Comparison of ENCODE assay signal across 25 cellular contexts in the genomic region with DNA sequence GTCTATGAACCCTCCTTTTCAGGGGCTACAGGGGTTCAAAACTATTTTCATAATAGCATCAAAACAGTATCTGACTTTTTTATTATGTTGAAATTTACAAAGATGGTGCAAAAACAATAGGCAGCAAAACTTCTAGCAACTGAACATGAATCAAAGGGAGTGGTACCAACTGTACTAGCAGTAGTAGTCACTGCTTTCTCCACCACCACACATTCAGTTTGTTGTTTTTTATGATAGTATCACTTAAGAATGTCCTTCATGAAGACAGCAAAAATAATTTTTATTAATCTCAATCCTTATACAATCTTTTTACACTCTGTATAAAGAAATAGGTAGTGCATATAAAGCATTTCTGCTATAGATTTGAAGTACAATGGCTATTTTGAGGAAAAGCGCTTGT. TPM values are rescaled to one million over a fixed set of nuclear protein-coding genes. Genes with fewer than 3 reads are reported as not detected.
DNase-seq lines count a peak whose midpoint lies in the region; ATAC-seq and TF ChIP-seq lines count a peak whose summit lies in the region.
"Had no signal": no experiment of that assay in that cellular context is flagged by ENCODE, and none has a peak within 500 bp of the region (broad histone marks: within the 10 kb centered on the region; RNA-seq: fewer than 3 reads in every experiment).

No MANE protein-coding gene starts in this region.

- H3K27ac ChIP-seq in A673 (ENCODE audit: low read depth, low read length, poor library complexity, severe bottlenecking): no peak overlapping the region
- H3K27ac ChIP-seq: 22Rv1, hepatocyte, PC-9, psoas muscle, transverse colon had no signal

- H3K9me3 Mint-ChIP-seq in activated naive CD4-positive, alpha-beta T cell treated with anti-CD3 and anti-CD28 coated beads, Interleukin-2, amount 50 U/mL, for 24 hours: no peaks in the 10 kb centered on the region
- H3K9me3 Mint-ChIP-seq: activated T-cell treated with anti-CD3 and anti-CD28 coated beads, Interleukin-2, amount 50 U/mL, for 24 hours; CD4-positive, CD25-positive, alpha-beta regulatory T cell; memory B cell; natural killer cell; stimulated activated naive B cell treated with anti-CD40 and anti-IgM and Interleukin-4, amounts not matched to agents 10 μg/mL and 1 μg/mL and 100 μg/mL, for 72 hours had no signal

- H3K36me3 Mint-ChIP-seq in activated naive CD4-positive, alpha-beta T cell treated with anti-CD3 and anti-CD28 coated beads, Interleukin-2, amount 50 U/mL, for 24 hours: peaks cover 18% of the 10 kb centered on the region
- H3K36me3 Mint-ChIP-seq: natural killer cell had no signal

- H3K4me3 Mint-ChIP-seq in activated naive CD4-positive, alpha-beta T cell treated with anti-CD3 and anti-CD28 coated beads, Interleukin-2, amount 50 U/mL, for 24 hours: no peak overlapping the region
- H3K4me3 Mint-ChIP-seq: activated T-cell treated with anti-CD3 and anti-CD28 coated beads, Interleukin-2, amount 50 U/mL, for 24 hours; CD4-positive, CD25-positive, alpha-beta regulatory T cell; H9; memory B cell; natural killer cell; stimulated activated naive B cell treated with anti-CD40 and anti-IgM and Interleukin-4, amounts not matched to agents 10 μg/mL and 1 μg/mL and 100 μg/mL, for 72 hours had no signal

- H3K9me3 ChIP-seq in A673 (ENCODE audit: low read depth, low read length, poor library complexity, severe bottlenecking): no peaks in the 10 kb centered on the region
- H3K9me3 ChIP-seq: psoas muscle, transverse colon had no signal

- no peaks in the 10 kb centered on the region for H3K27me3 Mint-ChIP-seq in activated naive CD4-positive, alpha-beta T cell treated with anti-CD3 and anti-CD28 coated beads, Interleukin-2, amount 50 U/mL, for 24 hours
- H3K27me3 Mint-ChIP-seq: activated T-cell treated with anti-CD3 and anti-CD28 coated beads, Interleukin-2, amount 50 U/mL, for 24 hours; CD4-positive, CD25-positive, alpha-beta regulatory T cell; memory B cell; stimulated activated naive B cell treated with anti-CD40 and anti-IgM and Interleukin-4, amounts not matched to agents 10 μg/mL and 1 μg/mL and 100 μg/mL, for 72 hours had no signal

- peaks cover 15% of the 10 kb centered on the region for H3K4me1 Mint-ChIP-seq in activated naive CD4-positive, alpha-beta T cell treated with anti-CD3 and anti-CD28 coated beads, Interleukin-2, amount 50 U/mL, for 24 hours
- H3K4me1 Mint-ChIP-seq: stimulated activated naive B cell treated with anti-CD40 and anti-IgM and Interleukin-4, amounts not matched to agents 10 μg/mL and 1 μg/mL and 100 μg/mL, for 72 hours had no signal

- POLR2A ChIA-PET in A673 (lab: Charles Lee; ENCODE audit: low non-redundant PET): no interaction called here

- H3K4me1 ChIP-seq in A673 (ENCODE audit: insufficient read depth, low read length, poor library complexity, severe bottlenecking): no peaks in the 10 kb centered on the region
- H3K4me1 ChIP-seq: psoas muscle, transverse colon had no signal

- no peak for ATAC-seq in HG03175 (IDR thresholded peaks at IDR 0.05; ENCODE audit: unreplicated experiment)
- ATAC-seq: natural killer cell; psoas muscle; stimulated activated naive B cell treated with anti-CD40 and anti-IgM and Interleukin-4, amounts not matched to agents 10 μg/mL and 1 μg/mL and 100 μg/mL, for 72 hours had no signal

- peak; percentile 91 for TF ChIP-seq CTCF in subcutaneous adipose tissue (IDR thresholded peaks at IDR 0.05; ENCODE audit: low read depth)
- no peak for TF ChIP-seq CTCF in A673 (conservative IDR thresholded peaks at IDR 0.05; ENCODE audit: low read depth, low read length)

- no peak for DNase-seq in activated naive CD4-positive, alpha-beta T cell (lab: John Stamatoyannopoulos, UW)
- peak; percentile 66 for DNase-seq in amniotic epithelial cell (ENCODE audit: low read depth)
- DNase-seq in fibroblast of peridontal ligament (ENCODE audit: extremely low read depth): peak; percentile 13
- no peak for DNase-seq in A673 (ENCODE audit: low spot score)
- no peak for DNase-seq in activated T-cell treated with anti-CD3 and anti-CD28 coated beads, Interleukin-2, amount 50 U/mL, for 1 hour
- DNase-seq: activated CD4-positive, alpha-beta T cell treated with anti-CD3 and anti-CD28 coated beads, Interleukin-2, amount 50 U/mL, for 48 hours; activated T-cell treated with anti-CD3 and anti-CD28 coated beads, Interleukin-2, amount 50 U/mL, for 24 hours; CD4-positive, CD25-positive, alpha-beta regulatory T cell; DMS53; erythroblast; H9; Karpas-422; natural killer cell; NCI-H1105 treated with DMSO at 0.1 percent for 48 hours; NCI-H748 treated with DMSO at 0.1 percent for 48 hours; PC-9; psoas muscle; stimulated activated naive B cell treated with anti-CD40 and anti-IgM and Interleukin-4, amounts not matched to agents 10 μg/mL and 1 μg/mL and 100 μg/mL, for 72 hours; transverse colon had no signal

- CTCF ChIA-PET in A673 (lab: Charles Lee): no interaction called here

- no peak overlapping the region for H3K4me3 ChIP-seq in A673 (ENCODE audit: low read depth, low read length, poor library complexity, severe bottlenecking)
- H3K4me3 ChIP-seq: hepatocyte, PC-9, psoas muscle, transverse colon had no signal

- no peaks in the 10 kb centered on the region for H3K27me3 ChIP-seq in A673 (replicated peaks; ENCODE audit: insufficient read depth, low read depth, low read length, poor library complexity)
- H3K27me3 ChIP-seq: hepatocyte, transverse colon had no signal

- intact Hi-C loops in A673 (cut with micrococcal nuclease; ENCODE audit: unreplicated experiment): no loop called here

- peak overlapping the region; percentile 17 for H3K27ac Mint-ChIP-seq in activated naive CD4-positive, alpha-beta T cell treated with anti-CD3 and anti-CD28 coated beads, Interleukin-2, amount 50 U/mL, for 24 hours
- H3K27ac Mint-ChIP-seq: activated T-cell treated with anti-CD3 and anti-CD28 coated beads, Interleukin-2, amount 50 U/mL, for 24 hours; CD4-positive, CD25-positive, alpha-beta regulatory T cell; memory B cell; stimulated activated naive B cell treated with anti-CD40 and anti-IgM and Interleukin-4, amounts not matched to agents 10 μg/mL and 1 μg/mL and 100 μg/mL, for 72 hours had no signal

- peaks cover 33% of the 10 kb centered on the region for H3K36me3 ChIP-seq in A673 (ENCODE audit: insufficient read depth, low read length, poor library complexity, severe bottlenecking)

- no TSS peak for BruUV-seq in A673 (replicated peaks; lab: Mats Ljungman, UMichigan)

RNA-seq across cellular contexts. Expression of a gene that starts 47.6 kb away (rescaled TPM):
- total RNA-seq in subcutaneous adipose tissue: 100 to 1,000 TPM in 1 of 4 donors, 10 to 100 TPM in 3; 67.3 to 114 (median 79.8) TPM
- 64.0 and 65.0 TPM in 2 replicates for total RNA-seq in A673 (2021)

Comparison
In these comparisons a context has a peak if more than half of its experiments do, and no peak if none do; other contexts are left out.
1. DNase-seq: peak in amniotic epithelial cell (single experiment) and fibroblast of peridontal ligament (single experiment); none in activated naive CD4-positive, alpha-beta T cell (0 of 4), A673 (single experiment) and activated T-cell treated with anti-CD3 and anti-CD28 coated beads, Interleukin-2, amount 50 U/mL, for 1 hour (single experiment).